Comparison of ENCODE assay signal across 8 cellular contexts in genomic region chr19:57583521-57584416, GRCh38. TPM values are rescaled to one million over a fixed set of nuclear protein-coding genes. Genes with fewer than 3 reads are reported as not detected.
DNase-seq lines count a peak whose midpoint lies in the region; ATAC-seq and TF ChIP-seq lines count a peak whose summit lies in the region.

Gene ZIK1 (plus strand): TSS chr19:57584145. CDS start chr19:57584357, 212 bp downstream.

- DNase-seq in T-helper 1 cell (peak; percentile 64 to 89 (median 83)), amniotic stem cell (lab: John Stamatoyannopoulos, UW) (peak; percentile 79), left ventricle myocardium inferior (peak; percentile 92), trophoblast cell (peak; percentile 29 to 74), thyroid gland (peak; percentile 94)

- H3K4ac ChIP-seq in trophoblast cell (ENCODE audit: low read depth, low read length) = peak within 1 kb of the TSS; percentile 52

- H2BK120ac ChIP-seq in trophoblast cell (ENCODE audit: insufficient read depth, low read length, poor library complexity) = peak within 1 kb of the TSS; percentile 0

- peak within 1 kb of the TSS; percentile 95 for H3K4me3 ChIP-seq in ACC112 (ENCODE audit: low read depth, low read length)
- peak within 1 kb of the TSS; percentile 88 for H3K4me3 ChIP-seq in left ventricle myocardium inferior
- H3K4me3 ChIP-seq in trophoblast cell (ENCODE audit: low read depth, low read length) = peak within 1 kb of the TSS; percentile 86
- H3K4me3 ChIP-seq in thyroid gland (replicated peaks in 1 of 3) = peak within 1 kb of the TSS; percentile 11 to 72 (median 63)

- peak within 1 kb of the TSS; percentile 30 for H2AK5ac ChIP-seq in trophoblast cell (ENCODE audit: low read length)

- peak within 1 kb of the TSS; percentile 35 for H3K18ac ChIP-seq in trophoblast cell (ENCODE audit: low read length)

- peaks cover 35% of the 10 kb centered on the region for H3K9me3 ChIP-seq in left ventricle myocardium inferior (replicated peaks)
- H3K9me3 ChIP-seq in trophoblast cell (ENCODE audit: insufficient read depth, low read depth, low read length) = peaks cover 21% of the 10 kb centered on the region
- H3K9me3 ChIP-seq in thyroid gland = no peaks in the 10 kb centered on the region

- ATAC-seq in GM19023 (IDR thresholded peaks at IDR 0.05; ENCODE audit: unreplicated experiment) = peak; percentile 82
- ATAC-seq in HG03558 (IDR thresholded peaks at IDR 0.05; ENCODE audit: extremely low read depth, unreplicated experiment) = peak; percentile 52

- H2AFZ ChIP-seq in ACC112 (ENCODE audit: low read length, unreplicated experiment) (peak within 1 kb of the TSS; percentile 96), trophoblast cell (ENCODE audit: insufficient read depth, low read length, poor library complexity) (peak within 1 kb of the TSS; percentile 86)

- WGBS in trophoblast cell (ENCODE audit: extremely low coverage, insufficient coverage, insufficient read length) = no CpG with 5 or more reads among the region's 76 CpGs
- whole genome bisulfite sequencing in thyroid gland, 2 donors = 2 to 4% methylated on average over 10 to 40 of the region's 76 CpGs

- TF ChIP-seq CTCF in left ventricle myocardium inferior (IDR thresholded peaks at IDR 0.05; ENCODE audit: borderline replicate concordance) (peak; percentile 16), thyroid gland (IDR thresholded peaks at IDR 0.05) (no peak)

- H3K4me1 ChIP-seq in ACC112 (ENCODE audit: control insufficient read depth, insufficient read depth, low read length, unreplicated experiment) (no peaks in the 10 kb centered on the region), left ventricle myocardium inferior (peaks cover 23% of the 10 kb centered on the region), trophoblast cell (ENCODE audit: control insufficient read depth in 1 of 2, insufficient read depth in 2 of 2, low read length in 2 of 2) (peaks cover 11 to 13% of the 10 kb centered on the region in 2 experiments), thyroid gland (peaks cover 13 to 19% of the 10 kb centered on the region in 2 donors)

- intact Hi-C loops in left ventricle myocardium inferior (cut with micrococcal nuclease) (no loop called here), thyroid gland (cut with DNase I) (no loop called here)

- H2BK5ac ChIP-seq in trophoblast cell (ENCODE audit: low read depth, low read length, poor library complexity) = no peak within 1 kb of the TSS

- peak within 1 kb of the TSS; percentile 53 for H4K91ac ChIP-seq in trophoblast cell (ENCODE audit: low read depth, low read length)

- peak in 1 of 2 donors; percentile 51 for TF ChIP-seq POLR2A in thyroid gland (IDR thresholded peaks at IDR 0.05)

- no peak within 1 kb of the TSS for H2BK12ac ChIP-seq in trophoblast cell (ENCODE audit: low read length)

- peak within 1 kb of the TSS; percentile 87 for H4K12ac ChIP-seq in trophoblast cell (ENCODE audit: low read depth, low read length)

- no peak within 1 kb of the TSS for H3K23ac ChIP-seq in trophoblast cell (ENCODE audit: low read length)

- no peak within 1 kb of the TSS; the same call in 1 of the 2 replicates for H3K27ac ChIP-seq in ACC112 (ENCODE audit: low read depth, low read length)
- H3K27ac ChIP-seq in left ventricle myocardium inferior (replicated peaks) = peak within 1 kb of the TSS; percentile 82
- no peak within 1 kb of the TSS for H3K27ac ChIP-seq in trophoblast cell (ENCODE audit: low read depth, low read length)
- peak within 1 kb of the TSS in 1 of 3 donors; percentile 19 for H3K27ac ChIP-seq in thyroid gland

- peak within 1 kb of the TSS; percentile 91 for H3K4me2 ChIP-seq in trophoblast cell (ENCODE audit: low read length)

- H3K9ac ChIP-seq in trophoblast cell (ENCODE audit: low read length) = peak within 1 kb of the TSS; percentile 85

- H3K14ac ChIP-seq in trophoblast cell (ENCODE audit: low read length) = peak within 1 kb of the TSS; percentile 16

- H3K79me1 ChIP-seq in trophoblast cell (ENCODE audit: low read length) = peaks cover 6% of the 10 kb centered on the region

- peaks cover 14% of the 10 kb centered on the region for H3K79me2 ChIP-seq in ACC112 (ENCODE audit: control insufficient read depth, insufficient read depth, low read length, unreplicated experiment)
- H3K79me2 ChIP-seq in trophoblast cell (ENCODE audit: control insufficient read depth, insufficient read depth, low read length, poor library complexity) = peaks cover 4% of the 10 kb centered on the region

- H3K36me3 ChIP-seq in ACC112 (ENCODE audit: insufficient read depth, low read length) (peaks cover 15% of the 10 kb centered on the region), left ventricle myocardium inferior (peaks cover 34% of the 10 kb centered on the region), trophoblast cell (ENCODE audit: control insufficient read depth in 1 of 2, insufficient read depth in 2 of 2, low read length in 2 of 2) (peaks cover 7 to 14% of the 10 kb centered on the region in 2 experiments), thyroid gland (peaks cover 0 to 5% of the 10 kb centered on the region in 2 donors)

- H3K27me3 ChIP-seq in ACC112 (ENCODE audit: insufficient read depth, low read length) (no peaks in the 10 kb centered on the region), left ventricle myocardium inferior (ENCODE audit: low read depth) (no peaks in the 10 kb centered on the region), trophoblast cell (ENCODE audit: insufficient read depth, low read length) (no peaks in the 10 kb centered on the region), thyroid gland (no peaks in the 10 kb centered on the region)

- peak within 1 kb of the TSS; percentile 95 for H4K8ac ChIP-seq in trophoblast cell (ENCODE audit: low read depth, low read length)

RNA-seq across cellular contexts. Expression of gene ZIK1, which starts in this region (rescaled TPM):
- 4.0 TPM for total RNA-seq in left ventricle myocardium inferior
- polyA plus RNA-seq in trophoblast cell (2013) = 6.2 and 6.7 TPM in 2 replicates
- total RNA-seq in thyroid gland = 10 to 100 TPM in 3 of 4 donors, 1 to 10 TPM in 1; 8.9 to 19.7 (median 13.7) TPM
